In genomic region chr15:46450810-46451182, GRCh38 we compare ENCODE assay signal across 23 cellular contexts.
DNase-seq lines count a peak whose midpoint lies in the region; ATAC-seq, FAIRE-seq and TF ChIP-seq lines count a peak whose summit lies in the region.
"Had no signal": no experiment of that assay in that cellular context is flagged by ENCODE, and none has a peak within 500 bp of the region (broad histone marks: within the 10 kb centered on the region; RNA-seq: fewer than 3 reads in every experiment).

No MANE protein-coding gene starts in this region.

- ATAC-seq in HepG2 (peak; percentile 68; the same call in 2 of the 3 replicates), right lobe of liver (no peak), upper lobe of right lung (no peak)
- ATAC-seq: A549; CD8-positive, alpha-beta T cell had no signal

- WGBS in HepG2 (ENCODE audit: low lambda C conversion rate): 0% methylated on average over 1 of the region's 1 CpG
- WGBS in right lobe of liver (ENCODE audit: insufficient coverage, low coverage, low lambda C conversion rate, missing lambda C conversion rate): 28% methylated on average over 1 of the region's 1 CpG
- WGBS in hepatocyte (ENCODE audit: low lambda C conversion rate, missing lambda C conversion rate): 70% methylated on average over 1 of the region's 1 CpG

- peak in 1 of 2 experiments; percentile 30; a peak in 1 of 4 replicates for TF ChIP-seq EP300 in HepG2 (IDR thresholded peaks at IDR 0.05; ENCODE audit: low read depth in 2 of 2, low read length in 2 of 2)
- no peak for TF ChIP-seq EP300 in HepG2 (CRISPR knock-in tag; IDR thresholded peaks at IDR 0.05; ENCODE audit: borderline replicate concordance)

- TSS peak; percentile 89 for BruUV-seq in HepG2 (replicated peaks; lab: Mats Ljungman, UMichigan)

- in situ Hi-C loops in HepG2 (cut with HindIII; ENCODE audit: extremely low pct_ligation_motif_present, low pct_unique_long_range_greater_than_20kb): no loop called here

- H3K9me3 Mint-ChIP-seq in nephron: peaks cover 3% of the 10 kb centered on the region
- H3K9me3 Mint-ChIP-seq: CD8-positive, alpha-beta T cell had no signal

- H3K79me2 ChIP-seq in HepG2 (ENCODE audit: insufficient read depth, low read length) (no peaks in the 10 kb centered on the region), hepatocyte (no peaks in the 10 kb centered on the region)

- H3K4me2 ChIP-seq in HepG2 (ENCODE audit: low read depth, low read length) (peak overlapping the region; percentile 66), hepatocyte (no peak overlapping the region)
- H3K4me2 ChIP-seq: A549; BLaER1 treated with 17β-estradiol and CSF1 and Interleukin-3, amounts not matched to agents 10 nM and 100 nM had no signal

- H3K4me1 Mint-ChIP-seq in nephron: no peaks in the 10 kb centered on the region
- H3K4me1 Mint-ChIP-seq: B cell had no signal

- H4K20me1 ChIP-seq in HepG2 (ENCODE audit: insufficient read depth, low read length) (no peaks in the 10 kb centered on the region), hepatocyte (ENCODE audit: insufficient read depth, poor library complexity, severe bottlenecking) (no peaks in the 10 kb centered on the region)
- H4K20me1 ChIP-seq: BLaER1 treated with 17β-estradiol and CSF1 and Interleukin-3, amounts not matched to agents 10 nM and 100 nM had no signal

- no peaks in the 10 kb centered on the region for H3K27me3 ChIP-seq in HepG2 (ENCODE audit: control insufficient read depth in 1 of 2, insufficient read depth in 2 of 2, low read length in 2 of 2)
- no peaks in the 10 kb centered on the region for H3K27me3 ChIP-seq in right lobe of liver
- H3K27me3 ChIP-seq in hepatocyte: no peaks in the 10 kb centered on the region
- no peaks in the 10 kb centered on the region for H3K27me3 ChIP-seq in upper lobe of right lung
- H3K27me3 ChIP-seq: BLaER1 treated with 17β-estradiol and CSF1 and Interleukin-3, amounts not matched to agents 10 nM and 100 nM had no signal

- H2AFZ ChIP-seq in HepG2 (ENCODE audit: low read length): no peak overlapping the region
- H2AFZ ChIP-seq in hepatocyte: no peak overlapping the region

- H3K36me3 ChIP-seq in HepG2 (replicated peaks in 1 of 2; ENCODE audit: control insufficient read depth in 1 of 2, insufficient read depth in 2 of 2, low read length in 2 of 2): no peaks in the 10 kb centered on the region
- no peaks in the 10 kb centered on the region for H3K36me3 ChIP-seq in right lobe of liver
- H3K36me3 ChIP-seq in hepatocyte (replicated peaks; ENCODE audit: insufficient read depth, low read depth): no peaks in the 10 kb centered on the region
- H3K36me3 ChIP-seq in upper lobe of right lung: no peaks in the 10 kb centered on the region
- H3K36me3 ChIP-seq: BLaER1 treated with 17β-estradiol and CSF1 and Interleukin-3, amounts not matched to agents 10 nM and 100 nM had no signal

- H3K9me2 ChIP-seq in hepatocyte (replicated peaks; ENCODE audit: insufficient read depth): no peaks in the 10 kb centered on the region

- peak overlapping the region; percentile 42; the same call in 1 of the 2 replicates for H3K9ac ChIP-seq in HepG2 (ENCODE audit: insufficient read depth, low read depth, low read length)
- H3K9ac ChIP-seq: BLaER1 treated with 17β-estradiol and CSF1 and Interleukin-3, amounts not matched to agents 10 nM and 100 nM had no signal

- POLR2A ChIA-PET in HepG2 (lab: Yijun Ruan, JAX): no interaction called here

- H3K4me1 ChIP-seq in HepG2 (ENCODE audit: insufficient read depth, low read length): peaks cover 39% of the 10 kb centered on the region
- H3K4me1 ChIP-seq in right lobe of liver: no peaks in the 10 kb centered on the region
- no peaks in the 10 kb centered on the region for H3K4me1 ChIP-seq in hepatocyte (ENCODE audit: insufficient read depth)
- no peaks in the 10 kb centered on the region for H3K4me1 ChIP-seq in upper lobe of right lung
- H3K4me1 ChIP-seq: A549; BLaER1 treated with 17β-estradiol and CSF1 and Interleukin-3, amounts not matched to agents 10 nM and 100 nM; Caco-2 had no signal

- no peaks in the 10 kb centered on the region for H3K27me3 Mint-ChIP-seq in nephron (ENCODE audit: low read depth)
- H3K27me3 Mint-ChIP-seq: B cell; CD4-positive, alpha-beta T cell had no signal

- peak overlapping the region in 2 of 3 experiments; percentile 31 to 34; a peak in 3 of 6 replicates for H3K4me3 ChIP-seq in HepG2 (replicated peaks in 1 of 3; ENCODE audit: insufficient read depth in 1 of 3, low read depth in 2 of 3, low read length in 3 of 3)
- no peak overlapping the region for H3K4me3 ChIP-seq in right lobe of liver
- H3K4me3 ChIP-seq in hepatocyte: no peak overlapping the region
- H3K4me3 ChIP-seq in upper lobe of right lung: no peak overlapping the region
- H3K4me3 ChIP-seq: A549; BLaER1 treated with 17β-estradiol and CSF1 and Interleukin-3, amounts not matched to agents 10 nM and 100 nM had no signal

- TF ChIP-seq RAD21 in HepG2 (CRISPR knock-in tag; IDR thresholded peaks at IDR 0.05): no peak

- peaks cover 42% of the 10 kb centered on the region; the same call in 1 of the 2 replicates for H3K9me3 ChIP-seq in HepG2 (ENCODE audit: low read length)
- no peaks in the 10 kb centered on the region for H3K9me3 ChIP-seq in right lobe of liver
- no peaks in the 10 kb centered on the region for H3K9me3 ChIP-seq in hepatocyte (ENCODE audit: low read depth)
- no peaks in the 10 kb centered on the region for H3K9me3 ChIP-seq in upper lobe of right lung
- H3K9me3 ChIP-seq: A549; BLaER1 treated with 17β-estradiol and CSF1 and Interleukin-3, amounts not matched to agents 10 nM and 100 nM; Caco-2 had no signal

- FAIRE-seq in HepG2 (lab: Jason Lieb, UNC) (no peak), GM12891 (lab: Jason Lieb, UNC) (no peak)
- FAIRE-seq: A549, D721Med, G401.6, GM12892, GM18507 had no signal

- no peak for TF ChIP-seq CTCF in HepG2 (CRISPR knock-in tag; IDR thresholded peaks at IDR 0.05)
- no peak for TF ChIP-seq CTCF in right lobe of liver (IDR thresholded peaks at IDR 0.05)
- TF ChIP-seq CTCF in hepatocyte (IDR thresholded peaks at IDR 0.05; ENCODE audit: poor library complexity): no peak
- no peak for TF ChIP-seq CTCF in nephron (IDR thresholded peaks at IDR 0.05; ENCODE audit: unreplicated experiment in 3 of 3)
- no peak for TF ChIP-seq CTCF in upper lobe of right lung (IDR thresholded peaks at IDR 0.05)

- no peak overlapping the region for H3K4me3 Mint-ChIP-seq in nephron
- H3K4me3 Mint-ChIP-seq: B cell; CD4-positive, alpha-beta T cell; CD8-positive, alpha-beta T cell had no signal

- no peaks in the 10 kb centered on the region for H3K36me3 Mint-ChIP-seq in nephron (ENCODE audit: low read depth)
- H3K36me3 Mint-ChIP-seq: CD8-positive, alpha-beta T cell had no signal

- CTCF ChIA-PET in HepG2 (lab: Yijun Ruan, JAX; ENCODE audit: low intra/inter-chr PET ratio, low total read pairs): no interaction called here

- intact Hi-C loops in HepG2 (cut with micrococcal nuclease; ENCODE audit: unreplicated experiment): loop anchor here (2.0 kb wide), 1 partner anchor 14 kb away; no protein-coding TSS in a partner anchor
- intact Hi-C loops in right lobe of liver (cut with DNase I): no loop called here
- intact Hi-C loops in upper lobe of right lung (cut with DNase I): no loop called here

- peak; percentile 63 for DNase-seq in HepG2 (ENCODE audit: low spot score)
- DNase-seq in right lobe of liver: no peak
- DNase-seq in hepatocyte (ENCODE audit: low spot score): no peak
- no peak for DNase-seq in upper lobe of right lung
- no peak for DNase-seq in GM12891 (ENCODE audit: insufficient read length, low spot score)
- no peak for DNase-seq in activated CD4-positive, alpha-beta T cell treated with anti-CD3 and anti-CD28 coated beads, Interleukin-2, amount 50 U/mL, for 1 hour
- DNase-seq: AML-193; Caco-2; Calu3; CD4-positive, alpha-beta T cell; CD8-positive, alpha-beta T cell; DMS79 treated with DMSO at 0.1 percent for 48 hours; GF-D8 had no signal

- peak overlapping the region; percentile 51 to 89 (median 70) for H3K27ac Mint-ChIP-seq in nephron
- H3K27ac Mint-ChIP-seq: B cell; CD4-positive, alpha-beta T cell; CD8-positive, alpha-beta T cell had no signal

- TF ChIP-seq POLR2A in HepG2 (IDR thresholded peaks at IDR 0.05; ENCODE audit: insufficient read depth in 1 of 2, low read depth in 2 of 2, low read length in 2 of 2): no peak
- TF ChIP-seq POLR2A in right lobe of liver (IDR thresholded peaks at IDR 0.05): no peak
- no peak for TF ChIP-seq POLR2A in GM12891 (IDR thresholded peaks at IDR 0.05; ENCODE audit: low read depth, low read length)

- H3K27ac ChIP-seq in HepG2 (ENCODE audit: extremely low read length, insufficient read depth, low read length) (peak overlapping the region; percentile 69), right lobe of liver (no peak overlapping the region), hepatocyte (peak overlapping the region; percentile 39), upper lobe of right lung (no peak overlapping the region)
- H3K27ac ChIP-seq: 22Rv1; A549; BLaER1 treated with 17β-estradiol and CSF1 and Interleukin-3, amounts not matched to agents 10 nM and 100 nM; C4-2B had no signal

TF ChIP-seq in GM12891, 5 proteins besides CTCF, POLR2A, EP300 and RAD21:
- TF ChIP-seq POLR2AphosphoS5 (IDR thresholded peaks at IDR 0.05; ENCODE audit: low read depth, low read length) (no peak), TAF1 (IDR thresholded peaks at IDR 0.05; ENCODE audit: low read depth, low read length) (no peak), POU2F2 (IDR thresholded peaks at IDR 0.05; ENCODE audit: low read depth, low read length) (no peak)

Comparison
In these comparisons a context has a peak if more than half of its experiments do, and no peak if none do; other contexts are left out.
1. H3K27ac ChIP-seq: peak in HepG2 (single experiment) and hepatocyte (single experiment); none in right lobe of liver (0 of 3) and upper lobe of right lung (single experiment).
2. H3K4me3 ChIP-seq: peak in HepG2 (2 of 3); none in right lobe of liver (0 of 3), hepatocyte (single experiment) and upper lobe of right lung (single experiment).